ENCODE assay signal across 16 cellular contexts in the genomic region with DNA sequence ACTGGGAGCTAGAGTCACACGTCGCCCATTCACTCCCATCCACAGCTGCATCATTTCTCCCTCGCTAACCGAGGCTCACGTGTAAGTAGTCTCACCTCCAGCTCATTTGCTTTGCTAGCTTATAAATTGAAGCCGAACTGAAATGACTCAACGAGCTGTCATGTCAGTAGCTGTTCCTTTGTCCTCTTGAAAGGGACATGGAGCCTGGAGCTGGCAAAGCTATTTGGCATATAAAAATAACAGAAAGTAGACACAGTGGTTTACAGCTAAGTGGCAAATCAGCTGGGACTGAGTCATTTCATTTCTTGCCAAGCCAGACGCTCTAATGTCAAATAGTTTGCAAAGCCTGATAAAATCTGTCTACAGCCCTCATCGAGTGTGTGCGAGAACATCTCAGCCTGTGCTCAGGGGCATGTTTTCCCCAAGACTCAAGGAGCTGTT.
DNase-seq lines count a peak whose midpoint lies in the region; ATAC-seq and TF ChIP-seq lines count a peak whose summit lies in the region.
"Had no signal": no experiment of that assay in that cellular context is flagged by ENCODE, and none has a peak within 500 bp of the region (broad histone marks: within the 10 kb centered on the region; RNA-seq: fewer than 3 reads in every experiment).

No MANE protein-coding gene starts in this region.

- H3K79me2 ChIP-seq in mammary epithelial cell (ENCODE audit: insufficient read depth, low read length): no peaks in the 10 kb centered on the region

- H3K9me3 ChIP-seq in mammary epithelial cell (replicated peaks; ENCODE audit: insufficient read depth, low read length) (peaks cover 7% of the 10 kb centered on the region), left lung (peaks cover 0 to 9% of the 10 kb centered on the region in 2 donors), upper lobe of right lung (no peaks in the 10 kb centered on the region)

- DNase-seq in T47D (ENCODE audit: low read depth in 1 of 2, low spot score in 1 of 2): peak; percentile 13 to 58
- no peak for DNase-seq in mammary epithelial cell
- DNase-seq in RKO (ENCODE audit: low spot score): peak; percentile 23
- peak in 1 of 2 donors; percentile 36 for DNase-seq in left lung
- DNase-seq in upper lobe of right lung: no peak
- no peak for DNase-seq in stimulated activated CD4-positive, alpha-beta T cell treated with anti-CD3 and anti-CD28 coated beads, Interleukin-4, amount 100 ng/mL, for 24 hours
- DNase-seq in AML-193 (lab: John Stamatoyannopoulos, UW): no peak
- DNase-seq: activated CD4-positive, alpha-beta T cell treated with anti-CD3 and anti-CD28 coated beads, Interleukin-2, amount 50 U/mL, for 4 hours; activated naive CD8-positive, alpha-beta T cell treated with anti-CD3 and anti-CD28 coated beads, Interleukin-2, amount 10 ng/mL, durations not matched to agents 7 days and 5 days; activated T-cell treated with anti-CD3 and anti-CD28 coated beads, Interleukin-2, amount 50 U/mL, for 24 hours; dermis blood vessel endothelial cell; natural killer cell; NCI-H1436; NCI-H526 treated with DMSO at 0.1 percent for 48 hours; stimulated activated naive CD4-positive, alpha-beta T cell treated with Interleukin-2 at 50 U/mL for 16 hours had no signal

- no peaks in the 10 kb centered on the region for H3K36me3 ChIP-seq in mammary epithelial cell (ENCODE audit: insufficient read depth, low read length)
- H3K36me3 ChIP-seq in left lung: no peaks in the 10 kb centered on the region
- H3K36me3 ChIP-seq in upper lobe of right lung: no peaks in the 10 kb centered on the region

- H2AFZ ChIP-seq in mammary epithelial cell (ENCODE audit: low read depth, low read length): no peak overlapping the region

- H3K4me2 ChIP-seq in mammary epithelial cell (ENCODE audit: insufficient read depth, low read depth, low read length): no peak overlapping the region

- H3K27me3 ChIP-seq in mammary epithelial cell (ENCODE audit: insufficient read depth, low read length) (no peaks in the 10 kb centered on the region), left lung (no peaks in the 10 kb centered on the region), upper lobe of right lung (no peaks in the 10 kb centered on the region)

- H3K4me3 ChIP-seq in mammary epithelial cell (replicated peaks in 1 of 3; ENCODE audit: insufficient read depth in 1 of 3, low read depth in 2 of 3, low read length in 3 of 3) (no peak overlapping the region), left lung (no peak overlapping the region), upper lobe of right lung (no peak overlapping the region)

- BruUV-seq in mammary epithelial cell (replicated peaks; lab: Mats Ljungman, UMichigan): no TSS peak

- intact Hi-C loops in mammary epithelial cell (cut with micrococcal nuclease) (no loop called here), left lung (cut with DNase I) (no loop called here), upper lobe of right lung (cut with DNase I) (no loop called here)

- H4K20me1 ChIP-seq in mammary epithelial cell (ENCODE audit: insufficient read depth, low read length): no peaks in the 10 kb centered on the region

- TF ChIP-seq CTCF in mammary epithelial cell (conservative IDR thresholded peaks at IDR 0.05 in 1 of 2, IDR thresholded peaks at IDR 0.05 in 1 of 2; ENCODE audit: extremely low read depth in 1 of 2, insufficient read depth in 1 of 2, low read depth in 1 of 2, low read length in 2 of 2): no peak
- no peak for TF ChIP-seq CTCF in left lung (IDR thresholded peaks at IDR 0.05)
- no peak for TF ChIP-seq CTCF in upper lobe of right lung (IDR thresholded peaks at IDR 0.05)

- in situ Hi-C loops in T47D (cut with HindIII; ENCODE audit: low pct_unique_long_range_greater_than_20kb, low sequenced_read_pairs) (no loop called here), mammary epithelial cell (cut with MboI; ENCODE audit: low sequenced_read_pairs in 2 of 2) (no loop called here)

- ATAC-seq in left lung (peak; percentile 86), upper lobe of right lung (peak; percentile 61), GM21529 (IDR thresholded peaks at IDR 0.05; ENCODE audit: unreplicated experiment) (no peak)

- no peak overlapping the region for H3K9ac ChIP-seq in mammary epithelial cell (ENCODE audit: insufficient read depth, low read length)

- H3K4me1 ChIP-seq in mammary epithelial cell (ENCODE audit: insufficient read depth, low read length) (no peaks in the 10 kb centered on the region), left lung (no peaks in the 10 kb centered on the region), upper lobe of right lung (no peaks in the 10 kb centered on the region)

- H3K27ac ChIP-seq in mammary epithelial cell (ENCODE audit: insufficient read depth, low read depth, low read length): no peak overlapping the region
- H3K27ac ChIP-seq in left lung: no peak overlapping the region
- H3K27ac ChIP-seq in upper lobe of right lung: no peak overlapping the region

- dilution Hi-C loops in mammary epithelial cell (cut with HindIII; ENCODE audit: low sequenced_read_pairs): no loop called here

- CTCF ChIA-PET in mammary epithelial cell (lab: Charles Lee; ENCODE audit: low non-redundant PET): no interaction called here

- WGBS in mammary epithelial cell (ENCODE audit: low coverage, missing lambda C conversion rate): 13% methylated on average over 10 of the region's 10 CpGs

Comparison
In these comparisons a context has a peak if more than half of its experiments do, and no peak if none do; other contexts are left out.
1. DNase-seq: peak in T47D (2 of 2) and RKO (single experiment); none in mammary epithelial cell (single experiment), upper lobe of right lung (single experiment), stimulated activated CD4-positive, alpha-beta T cell treated with anti-CD3 and anti-CD28 coated beads, Interleukin-4, amount 100 ng/mL, for 24 hours (single experiment) and AML-193 (0 of 2).